ENCODE assay signal across 8 cellular contexts in genomic region chr10:104121485-104122272, GRCh38. TPM values are rescaled to one million over a fixed set of nuclear protein-coding genes. Genes with fewer than 3 reads are reported as not detected.
DNase-seq lines count a peak whose midpoint lies in the region; ATAC-seq, FAIRE-seq and TF ChIP-seq lines count a peak whose summit lies in the region.

SFR1 (plus strand) TSS chr10:104122171; CDS start chr10:104122184, 13 bp downstream.

- H3K9me3 Mint-ChIP-seq in activated naive CD4-positive, alpha-beta T cell treated with anti-CD3 and anti-CD28 coated beads, Interleukin-2, amount 10 ng/mL, durations not matched to agents 7 days and 5 days = no peaks in the 10 kb centered on the region

- peak within 1 kb of the TSS; percentile 90 for H3K9ac ChIP-seq in SK-N-MC (ENCODE audit: insufficient read length)

- peaks cover 15% of the 10 kb centered on the region for H3K27me3 Mint-ChIP-seq in activated naive CD4-positive, alpha-beta T cell treated with anti-CD3 and anti-CD28 coated beads, Interleukin-2, amount 10 ng/mL, durations not matched to agents 7 days and 5 days

- ATAC-seq in HG02571 (IDR thresholded peaks at IDR 0.05; ENCODE audit: unreplicated experiment) = peak; percentile 85

- peaks cover 6 to 18% of the 10 kb centered on the region in 2 experiments for H3K4me1 ChIP-seq in neutrophil (ENCODE audit: control insufficient read depth in 1 of 2, insufficient read depth in 1 of 2, low read depth in 1 of 2, low read length in 1 of 2)

- peak; percentile 65 for TF ChIP-seq CTCF in GM10248 (IDR thresholded peaks at IDR 0.05; ENCODE audit: control extremely low read depth, extremely low read depth, low read depth, missing control alignments)
- peak; percentile 40 for TF ChIP-seq CTCF in NB4 (IDR thresholded peaks at IDR 0.05; ENCODE audit: low read depth, low read length)
- peak; percentile 74 for TF ChIP-seq CTCF in neutrophil (IDR thresholded peaks at IDR 0.05)

- POLR2A ChIA-PET in GM10248 (lab: Yijun Ruan, JAX) = interaction anchor here (0.6 to 1.3 kb wide), 3 partner anchors 19 to 764 kb away, joined by 3 to 5 read pairs (median 4); partner anchors contain the start of gene GSTO1

- peak; percentile 93 for TF ChIP-seq POLR2A in NB4 (IDR thresholded peaks at IDR 0.05; ENCODE audit: extremely low read depth, insufficient read length)

- peak within 1 kb of the TSS; percentile 82 for H3K4me3 Mint-ChIP-seq in activated naive CD4-positive, alpha-beta T cell treated with anti-CD3 and anti-CD28 coated beads, Interleukin-2, amount 10 ng/mL, durations not matched to agents 7 days and 5 days

- H3K27ac Mint-ChIP-seq in activated naive CD4-positive, alpha-beta T cell treated with anti-CD3 and anti-CD28 coated beads, Interleukin-2, amount 10 ng/mL, durations not matched to agents 7 days and 5 days = peak within 1 kb of the TSS; percentile 98

- DNase-seq in GM10248 (ENCODE audit: extremely low spot score) (peak; percentile 94), NB4 (ENCODE audit: low read depth) (peak; percentile 100), SK-N-MC (ENCODE audit: low read depth, low spot score) (peak; percentile 80), frontal cortex (ENCODE audit: low spot score in 2 of 2) (peak; percentile 87 to 88), superior temporal gyrus (ENCODE audit: extremely low spot score) (peak; percentile 97)
- DNase-seq in activated naive CD4-positive, alpha-beta T cell treated with anti-CD3 and anti-CD28 coated beads, Interleukin-2, amount 10 ng/mL, durations not matched to agents 7 days and 5 days = peak; percentile 99

- peaks cover 39% of the 10 kb centered on the region for H3K4me1 Mint-ChIP-seq in activated naive CD4-positive, alpha-beta T cell treated with anti-CD3 and anti-CD28 coated beads, Interleukin-2, amount 10 ng/mL, durations not matched to agents 7 days and 5 days

- H3K36me3 ChIP-seq in SK-N-MC (ENCODE audit: insufficient read depth, low read length) = no peaks in the 10 kb centered on the region
- no peaks in the 10 kb centered on the region for H3K36me3 ChIP-seq in neutrophil

- CTCF ChIA-PET in GM10248 (lab: Yijun Ruan, JAX) = interaction anchor here (0.6 to 4.8 kb wide), 31 partner anchors 8 to 436 kb away, joined by 3 to 30 read pairs (median 4); partner anchors contain the start of gene STN1
- CTCF ChIA-PET in activated naive CD4-positive, alpha-beta T cell treated with anti-CD3 and anti-CD28 coated beads, Interleukin-2, amount 10 ng/mL, durations not matched to agents 7 days and 5 days (lab: Charles Lee) = interaction anchor here (0.6 to 8.4 kb wide), 15 partner anchors 12 to 408 kb away, joined by 3 to 76 read pairs (median 4); no protein-coding TSS in a partner anchor

- peak within 1 kb of the TSS; percentile 90 for H3K4me3 ChIP-seq in NB4 (ENCODE audit: low read depth, low read length)
- H3K4me3 ChIP-seq in SK-N-MC = peak within 1 kb of the TSS; percentile 86
- peak within 1 kb of the TSS; percentile 75 to 95 for H3K4me3 ChIP-seq in neutrophil (ENCODE audit: low read depth in 1 of 2, low read length in 1 of 2)

- peaks cover 8% of the 10 kb centered on the region for H3K27me3 ChIP-seq in neutrophil

- H3K9me3 ChIP-seq in SK-N-MC (ENCODE audit: low read depth, low read length) (no peaks in the 10 kb centered on the region), neutrophil (no peaks in the 10 kb centered on the region)

- peaks cover 18% of the 10 kb centered on the region for H3K36me3 Mint-ChIP-seq in activated naive CD4-positive, alpha-beta T cell treated with anti-CD3 and anti-CD28 coated beads, Interleukin-2, amount 10 ng/mL, durations not matched to agents 7 days and 5 days

- peak within 1 kb of the TSS; percentile 98 for H3K27ac ChIP-seq in SK-N-MC
- peak within 1 kb of the TSS; percentile 95 for H3K27ac ChIP-seq in neutrophil

- no peak for FAIRE-seq in frontal cortex (lab: Jason Lieb, UNC)

RNA-seq across cellular contexts. Expression of gene SFR1, which starts in this region (rescaled TPM):
- total RNA-seq in frontal cortex = 15.5 TPM

Comparison
In these comparisons a context has a peak if more than half of its experiments do, and no peak if none do; other contexts are left out.
1. Peak in every context shown above with its lines: DNase-seq, ATAC-seq, H3K4me3 ChIP-seq and H3K27ac ChIP-seq.